In the genomic region with DNA sequence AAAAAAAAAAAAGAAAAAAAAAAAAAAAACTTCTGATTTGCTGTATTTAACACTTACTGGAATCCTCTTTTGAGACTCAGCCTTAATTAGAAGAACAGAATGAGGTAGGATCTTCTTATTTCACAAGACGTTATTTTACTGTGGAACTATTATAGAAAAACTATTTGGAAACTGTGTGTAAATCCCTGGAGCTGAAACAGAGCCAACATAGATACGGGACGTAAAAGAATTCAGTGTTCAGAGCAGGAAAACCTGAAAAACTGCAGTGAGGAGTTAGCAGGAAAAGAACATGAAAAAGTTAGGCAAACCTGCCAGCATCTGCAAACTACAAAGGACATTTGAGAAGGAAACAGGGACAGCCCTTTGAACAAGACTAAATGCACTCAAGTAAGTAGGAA, we compare ENCODE assay signal across 9 cellular contexts. TPM values are rescaled to one million over a fixed set of nuclear protein-coding genes. Genes with fewer than 3 reads are reported as not detected.
A peak's percentile ranks its signal among the peaks of the same experiment; 100 is the strongest.
DNase-seq lines count a peak whose midpoint lies in the region; ATAC-seq lines count a peak whose summit lies in the region.
"Had no signal": no experiment of that assay in that cellular context is flagged by ENCODE, and none has a peak within 500 bp of the region (broad histone marks: within the 10 kb centered on the region; RNA-seq: fewer than 3 reads in every experiment).

No MANE protein-coding gene starts in this region.

- peaks cover 2% of the 10 kb centered on the region for H3K36me3 Mint-ChIP-seq in T-helper 17 cell (ENCODE audit: low read depth)

- H3K27me3 ChIP-seq in H7 (ENCODE audit: control insufficient read depth, insufficient read depth, low read length) (no peaks in the 10 kb centered on the region), esophagus (ENCODE audit: control insufficient read depth in 1 of 2, insufficient read depth in 2 of 2, low read length in 2 of 2) (no peaks in the 10 kb centered on the region), rectal smooth muscle tissue (ENCODE audit: control insufficient read depth, insufficient read depth, low read length) (no peaks in the 10 kb centered on the region)

- WGBS in esophagus, 2 donors, result 24 to 27% methylated on average over 3 of the region's 3 CpGs

- H3K9me3 ChIP-seq in T-helper 17 cell (ENCODE audit: control insufficient read depth, low read length, poor library complexity, severe bottlenecking) (no peaks in the 10 kb centered on the region), esophagus (ENCODE audit: control insufficient read depth in 2 of 2, insufficient read depth in 1 of 2, low read depth in 1 of 2, low read length in 1 of 2) (no peaks in the 10 kb centered on the region)

- peak overlapping the region; percentile 90 for H3K27ac Mint-ChIP-seq in T-helper 17 cell

- ATAC-seq in T-helper 17 cell (no peak), GM21723 (IDR thresholded peaks at IDR 0.05; ENCODE audit: unreplicated experiment) (no peak)

- H3K9ac ChIP-seq in rectal smooth muscle tissue (ENCODE audit: low read length), result no peak overlapping the region

- H3K4me1 ChIP-seq in esophagus (ENCODE audit: control insufficient read depth in 2 of 2, insufficient read depth in 2 of 2, low read length in 1 of 2) (peaks cover 0 to 10% of the 10 kb centered on the region in 2 donors), rectal smooth muscle tissue (ENCODE audit: control insufficient read depth, insufficient read depth, low read length) (no peaks in the 10 kb centered on the region)

- H3K4me3 ChIP-seq in H7 (ENCODE audit: insufficient read depth, low read depth, low read length) (peak overlapping the region; percentile 0; the same call in 1 of the 2 replicates), esophagus (ENCODE audit: low read depth in 1 of 2, low read length in 2 of 2) (peak overlapping the region in 1 of 2 donors; percentile 31), rectal smooth muscle tissue (ENCODE audit: low read length) (peak overlapping the region; percentile 54)

- peak overlapping the region; percentile 78 for H3K4me3 Mint-ChIP-seq in T-helper 17 cell

- peaks cover 42% of the 10 kb centered on the region for H3K4me1 Mint-ChIP-seq in T-helper 17 cell

- DNase-seq in H7, result no peak
- DNase-seq in T-helper 17 cell, result no peak
- DNase-seq in amniotic stem cell (lab: John Stamatoyannopoulos, UW), result no peak
- no peak for DNase-seq in DMS79 (lab: John Stamatoyannopoulos, UW)
- no peak for DNase-seq in RPMI8226
- DNase-seq: NCI-H1694 treated with DMSO at 0.1 percent for 48 hours had no signal

- peak overlapping the region; percentile 2 to 36 for H3K27ac ChIP-seq in esophagus (ENCODE audit: low read depth in 2 of 2, low read length in 1 of 2)
- no peak overlapping the region for H3K27ac ChIP-seq in rectal smooth muscle tissue (ENCODE audit: low read depth, low read length)

- H3K27me3 Mint-ChIP-seq in T-helper 17 cell, result no peaks in the 10 kb centered on the region

- H3K36me3 ChIP-seq in H7 (replicated peaks; ENCODE audit: control insufficient read depth, insufficient read depth, low read length), result no peaks in the 10 kb centered on the region
- no peaks in the 10 kb centered on the region for H3K36me3 ChIP-seq in esophagus (ENCODE audit: control insufficient read depth in 2 of 2, insufficient read depth in 2 of 2, low read length in 1 of 2)
- no peaks in the 10 kb centered on the region for H3K36me3 ChIP-seq in rectal smooth muscle tissue (ENCODE audit: control insufficient read depth, insufficient read depth, low read length)

RNA-seq across cellular contexts. Expression of gene ZNF217, which starts 3.4 kb away (rescaled TPM):
- 31.4 and 44.0 TPM in 2 replicates for total RNA-seq in H7 (2014; rRNA removed; shearing (Covaris generic))
- total RNA-seq in T-helper 17 cell, result 10 to 100 TPM; 70.4 to 72.8 TPM
- 1 to 10 TPM; 8.2 to 9.0 TPM for polyA plus RNA-seq in esophagus
